Comparison of ENCODE assay signal across 19 cellular contexts in genomic region chr7:157558516-157558874, GRCh38.
"Had no signal": no experiment of that assay in that cellular context is flagged by ENCODE, and none has a peak within 500 bp of the region (broad histone marks: within the 10 kb centered on the region; RNA-seq: fewer than 3 reads in every experiment).

No MANE protein-coding gene starts in this region.

- H3K36me3 ChIP-seq: pancreas, transverse colon, vagina had no signal

- H3K27me3 Mint-ChIP-seq: activated CD4-positive, alpha-beta memory T cell treated with anti-CD3 and anti-CD28 coated beads, Interleukin-2, amount 10 ng/mL, durations not matched to agents 7 days and 5 days; activated naive CD8-positive, alpha-beta T cell treated with anti-CD3 and anti-CD28 coated beads, Interleukin-2, amount 10 ng/mL, durations not matched to agents 7 days and 5 days had no signal

- H3K27ac ChIP-seq: body of pancreas, epithelial cell of prostate, pancreas, SK-N-MC, transverse colon, vagina had no signal

- H3K4me1 Mint-ChIP-seq: activated CD4-positive, alpha-beta memory T cell treated with anti-CD3 and anti-CD28 coated beads, Interleukin-2, amount 10 ng/mL, durations not matched to agents 7 days and 5 days; activated naive CD8-positive, alpha-beta T cell treated with anti-CD3 and anti-CD28 coated beads, Interleukin-2, amount 10 ng/mL, durations not matched to agents 7 days and 5 days had no signal

- ATAC-seq: body of pancreas; pancreas; stimulated activated naive CD8-positive, alpha-beta T cell treated with anti-CD3 and anti-CD28 coated beads, Interleukin-15, Interleukin-2, amounts not matched to agents 100 U/mL and 50 U/mL, for 24 hours had no signal

- H3K9me3 ChIP-seq: body of pancreas, pancreas, transverse colon, vagina had no signal

- DNase-seq: activated CD4-positive, alpha-beta memory T cell treated with anti-CD3 and anti-CD28 coated beads, Interleukin-2, amount 10 ng/mL, durations not matched to agents 7 days and 5 days; activated CD4-positive, alpha-beta T cell treated with anti-CD3 and anti-CD28 coated beads for 48 hours; activated CD4-positive, CD25-positive, alpha-beta regulatory T cell; activated naive CD8-positive, alpha-beta T cell treated with anti-CD3 and anti-CD28 coated beads, Interleukin-2, amount 10 ng/mL, durations not matched to agents 7 days and 5 days; activated T-cell treated with anti-CD3 and anti-CD28 coated beads, Interleukin-2, amount 50 U/mL, for 48 hours; amygdala; caudate nucleus; foreskin fibroblast; hypothalamus; stimulated activated CD4-positive, alpha-beta T cell treated with anti-CD3 and anti-CD28 coated beads, Interleukin-2, amount 100 ng/mL, for 24 hours; stimulated activated naive CD8-positive, alpha-beta T cell treated with anti-CD3 and anti-CD28 coated beads, Interleukin-15, Interleukin-2, amounts not matched to agents 100 U/mL and 50 U/mL, for 24 hours; substantia nigra; transverse colon had no signal

- H3K27ac Mint-ChIP-seq: activated CD4-positive, alpha-beta memory T cell treated with anti-CD3 and anti-CD28 coated beads, Interleukin-2, amount 10 ng/mL, durations not matched to agents 7 days and 5 days; activated naive CD8-positive, alpha-beta T cell treated with anti-CD3 and anti-CD28 coated beads, Interleukin-2, amount 10 ng/mL, durations not matched to agents 7 days and 5 days had no signal

- H3K9me3 Mint-ChIP-seq: activated CD4-positive, alpha-beta memory T cell treated with anti-CD3 and anti-CD28 coated beads, Interleukin-2, amount 10 ng/mL, durations not matched to agents 7 days and 5 days; activated naive CD8-positive, alpha-beta T cell treated with anti-CD3 and anti-CD28 coated beads, Interleukin-2, amount 10 ng/mL, durations not matched to agents 7 days and 5 days had no signal

- H3K27me3 ChIP-seq: body of pancreas, dorsolateral prefrontal cortex, pancreas, transverse colon, vagina had no signal

- H3K4me3 ChIP-seq: body of pancreas, dorsolateral prefrontal cortex, pancreas, SK-N-MC, transverse colon, vagina had no signal

- H3K4me1 ChIP-seq: body of pancreas, pancreas, transverse colon, vagina had no signal

- H3K36me3 Mint-ChIP-seq: activated naive CD8-positive, alpha-beta T cell treated with anti-CD3 and anti-CD28 coated beads, Interleukin-2, amount 10 ng/mL, durations not matched to agents 7 days and 5 days had no signal

- H3K4me3 Mint-ChIP-seq: activated CD4-positive, alpha-beta memory T cell treated with anti-CD3 and anti-CD28 coated beads, Interleukin-2, amount 10 ng/mL, durations not matched to agents 7 days and 5 days; activated naive CD8-positive, alpha-beta T cell treated with anti-CD3 and anti-CD28 coated beads, Interleukin-2, amount 10 ng/mL, durations not matched to agents 7 days and 5 days had no signal
